In the genomic region with DNA sequence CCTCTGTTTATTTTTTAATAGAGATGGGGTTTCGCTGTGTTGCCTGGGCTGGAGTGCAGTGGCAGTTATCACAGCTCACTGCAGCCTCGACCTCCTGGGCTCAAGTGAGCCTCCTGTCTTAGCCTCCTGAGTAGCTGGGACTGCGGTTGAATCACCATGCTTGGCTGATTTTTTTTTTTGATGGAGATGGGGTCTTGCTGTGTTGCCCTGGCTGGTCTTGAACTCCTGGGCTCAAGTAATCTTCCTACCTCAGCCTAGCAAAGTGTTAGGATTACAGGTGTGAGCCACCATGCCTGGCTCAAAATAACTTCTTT, we compare ENCODE assay signal across 8 cellular contexts. TPM values are rescaled to one million over a fixed set of nuclear protein-coding genes. Genes with fewer than 3 reads are reported as not detected.
DNase-seq lines count a peak whose midpoint lies in the region; ATAC-seq and TF ChIP-seq lines count a peak whose summit lies in the region.

No MANE protein-coding gene starts in this region.

- peak overlapping the region; percentile 79 for H2AFZ ChIP-seq in parathyroid adenoma

- H3K4me2 ChIP-seq in parathyroid adenoma (ENCODE audit: low read length) = peak overlapping the region; percentile 39

- H3K27me3 ChIP-seq in CD4-positive, CD25-positive, alpha-beta regulatory T cell (ENCODE audit: control insufficient read depth, insufficient read depth, low read length) = no peaks in the 10 kb centered on the region
- no peaks in the 10 kb centered on the region for H3K27me3 ChIP-seq in SJCRH30
- H3K27me3 ChIP-seq in parathyroid adenoma (ENCODE audit: control insufficient read depth, insufficient read depth, low read length) = no peaks in the 10 kb centered on the region

- no peaks in the 10 kb centered on the region for H3K36me3 ChIP-seq in CD4-positive, CD25-positive, alpha-beta regulatory T cell (ENCODE audit: control insufficient read depth, insufficient read depth, low read length)
- H3K36me3 ChIP-seq in SJCRH30 = no peaks in the 10 kb centered on the region
- H3K36me3 ChIP-seq in parathyroid adenoma (ENCODE audit: control insufficient read depth, insufficient read depth, low read length) = no peaks in the 10 kb centered on the region

- H3K27me3 Mint-ChIP-seq in CD4-positive, CD25-positive, alpha-beta regulatory T cell = no peaks in the 10 kb centered on the region

- peak overlapping the region; percentile 67 to 94 (median 90) for H3K4me3 Mint-ChIP-seq in CD4-positive, CD25-positive, alpha-beta regulatory T cell

- H3K9me3 ChIP-seq in CD4-positive, CD25-positive, alpha-beta regulatory T cell (ENCODE audit: control insufficient read depth in 2 of 2, low read length in 2 of 2) = no peaks in the 10 kb centered on the region
- H3K9me3 ChIP-seq in SJCRH30 (replicated peaks) (no peaks in the 10 kb centered on the region), parathyroid adenoma (ENCODE audit: control insufficient read depth, low read length) (no peaks in the 10 kb centered on the region)

- no peak overlapping the region for H3K27ac ChIP-seq in CD4-positive, CD25-positive, alpha-beta regulatory T cell (ENCODE audit: insufficient read depth, low read length, poor library complexity, severe bottlenecking)
- no peak overlapping the region for H3K27ac ChIP-seq in SJCRH30
- H3K27ac ChIP-seq in epithelial cell of prostate = peak overlapping the region; percentile 68
- peak overlapping the region; percentile 78 for H3K27ac ChIP-seq in parathyroid adenoma

- no peak overlapping the region for H3K9ac ChIP-seq in parathyroid adenoma

- H3K4me3 ChIP-seq in CD4-positive, CD25-positive, alpha-beta regulatory T cell (ENCODE audit: low read depth, low read length) = peak overlapping the region; percentile 70
- H3K4me3 ChIP-seq in SJCRH30 (peak overlapping the region; percentile 53), parathyroid adenoma (ENCODE audit: low read depth, low read length) (peak overlapping the region; percentile 45)

- DNase-seq in CD4-positive, CD25-positive, alpha-beta regulatory T cell = no peak
- no peak for DNase-seq in SJCRH30
- DNase-seq in epithelial cell of prostate (ENCODE audit: low read depth, low spot score) = no peak
- no peak for DNase-seq in NCI-H524 (lab: John Stamatoyannopoulos, UW)
- no peak for DNase-seq in HUDEP-2 (lab: John Stamatoyannopoulos, UW; ENCODE audit: unreplicated experiment in 76 of 76)

- H3K79me2 ChIP-seq in parathyroid adenoma = peaks cover 3% of the 10 kb centered on the region

- no peaks in the 10 kb centered on the region for H3K9me3 Mint-ChIP-seq in CD4-positive, CD25-positive, alpha-beta regulatory T cell

- H3K4me1 Mint-ChIP-seq in CD4-positive, CD25-positive, alpha-beta regulatory T cell = peaks cover 13 to 38% (median 27%) of the 10 kb centered on the region in 4 donors

- ATAC-seq in CD4-positive, CD25-positive, alpha-beta regulatory T cell (ENCODE audit: low read depth in 2 of 2) = no peak
- ATAC-seq in HG03342 (IDR thresholded peaks at IDR 0.05; ENCODE audit: unreplicated experiment) (no peak), HG02623 (IDR thresholded peaks at IDR 0.05; ENCODE audit: unreplicated experiment) (no peak)

- peak overlapping the region; percentile 80 to 98 (median 94) for H3K27ac Mint-ChIP-seq in CD4-positive, CD25-positive, alpha-beta regulatory T cell

- peaks cover 7% of the 10 kb centered on the region for H3K4me1 ChIP-seq in CD4-positive, CD25-positive, alpha-beta regulatory T cell (ENCODE audit: control insufficient read depth, insufficient read depth, low read length, poor library complexity, severe bottlenecking)
- H3K4me1 ChIP-seq in SJCRH30 (no peaks in the 10 kb centered on the region), parathyroid adenoma (no peaks in the 10 kb centered on the region)

- TF ChIP-seq CTCF in parathyroid adenoma (IDR thresholded peaks at IDR 0.05) = no peak

- H3K36me3 Mint-ChIP-seq in CD4-positive, CD25-positive, alpha-beta regulatory T cell = no peaks in the 10 kb centered on the region

RNA-seq across cellular contexts. Expression of a gene that starts 8.1 kb away (rescaled TPM):
- 9.6 TPM for total RNA-seq in CD4-positive, CD25-positive, alpha-beta regulatory T cell
- 10 to 100 TPM in 3 of 4 donors, 1 to 10 TPM in 1; 8.3 to 13.5 (median 12.6) TPM for polyA plus RNA-seq in CD4-positive, CD25-positive, alpha-beta regulatory T cell
- total RNA-seq in SJCRH30 (2014; rRNA removed; shearing (Covaris generic)) = 4.4 and 5.4 TPM in 2 replicates

RNA-seq across cellular contexts. Expression of a gene that starts 35.2 kb away (rescaled TPM):
- 115 TPM for total RNA-seq in CD4-positive, CD25-positive, alpha-beta regulatory T cell
- polyA plus RNA-seq in CD4-positive, CD25-positive, alpha-beta regulatory T cell = 10 to 100 TPM; 55.3 to 94.3 (median 64.7) TPM
- 52.6 and 55.2 TPM in 2 replicates for total RNA-seq in SJCRH30 (2014; rRNA removed; shearing (Covaris generic))

Comparison
In these comparisons a context has a peak if more than half of its experiments do, and no peak if none do; other contexts are left out.
1. H3K27ac ChIP-seq: peak in epithelial cell of prostate (single experiment) and parathyroid adenoma (single experiment); none in CD4-positive, CD25-positive, alpha-beta regulatory T cell (single experiment) and SJCRH30 (single experiment).
2. Peak in every context shown above with its lines, with median percentiles within 50 percentile points of each other: H3K4me3 ChIP-seq.